Comparison of ENCODE assay signal across 11 cellular contexts in the genomic region with DNA sequence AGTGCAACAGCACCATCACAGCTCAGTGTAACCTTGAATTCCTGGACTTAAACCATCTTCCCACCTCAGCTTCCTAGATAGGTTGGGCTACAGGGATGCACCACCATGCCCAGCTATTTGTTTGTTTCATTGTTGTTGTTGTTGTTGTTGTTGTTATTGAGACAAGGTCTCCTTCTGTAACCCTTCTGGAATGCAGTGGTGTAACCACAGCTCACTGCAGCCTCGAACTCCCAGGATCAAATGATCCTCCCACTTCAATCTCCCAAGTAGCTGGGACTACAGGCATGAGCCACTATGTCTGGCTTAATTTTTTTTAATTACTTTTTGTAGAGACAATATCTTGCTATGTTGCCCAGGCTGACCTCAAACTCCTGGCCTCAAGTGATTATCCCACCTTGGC. TPM values are rescaled to one million over a fixed set of nuclear protein-coding genes. Genes with fewer than 3 reads are reported as not detected.
DNase-seq lines count a peak whose midpoint lies in the region; ATAC-seq and TF ChIP-seq lines count a peak whose summit lies in the region.
"Had no signal": no experiment of that assay in that cellular context is flagged by ENCODE, and none has a peak within 500 bp of the region (broad histone marks: within the 10 kb centered on the region; RNA-seq: fewer than 3 reads in every experiment).

No MANE protein-coding gene starts in this region.

- H3K36me3 Mint-ChIP-seq in activated naive CD4-positive, alpha-beta T cell treated with anti-CD3 and anti-CD28 coated beads, Interleukin-2, amount 10 ng/mL, durations not matched to agents 7 days and 5 days = peaks cover 7% of the 10 kb centered on the region
- peaks cover 20% of the 10 kb centered on the region for H3K36me3 Mint-ChIP-seq in activated CD4-positive, alpha-beta memory T cell treated with anti-CD3 and anti-CD28 coated beads, Interleukin-2, amount 10 ng/mL, durations not matched to agents 7 days and 5 days (ENCODE audit: low read depth)
- H3K36me3 Mint-ChIP-seq in memory B cell = peaks cover 2% of the 10 kb centered on the region

- POLR2A ChIA-PET in activated CD4-positive, alpha-beta memory T cell treated with anti-CD3 and anti-CD28 coated beads, Interleukin-2, amount 10 ng/mL, durations not matched to agents 7 days and 5 days (lab: Charles Lee) = interaction anchor here (0.9 to 13.1 kb wide), 18 partner anchors 10 to 720 kb away, joined by 3 to 200 read pairs (median 8); partner anchors contain the start of genes NAB2, PRIM1, SHMT2 and STAT2

- no peaks in the 10 kb centered on the region for H3K9me3 ChIP-seq in tibial artery

- H3K4me3 ChIP-seq in tibial artery = no peak overlapping the region

- peaks cover 32% of the 10 kb centered on the region for H3K4me1 Mint-ChIP-seq in activated naive CD4-positive, alpha-beta T cell treated with anti-CD3 and anti-CD28 coated beads, Interleukin-2, amount 10 ng/mL, durations not matched to agents 7 days and 5 days
- peaks cover 35% of the 10 kb centered on the region for H3K4me1 Mint-ChIP-seq in activated CD4-positive, alpha-beta memory T cell treated with anti-CD3 and anti-CD28 coated beads, Interleukin-2, amount 10 ng/mL, durations not matched to agents 7 days and 5 days
- peaks cover 4% of the 10 kb centered on the region for H3K4me1 Mint-ChIP-seq in memory B cell

- H3K4me3 Mint-ChIP-seq in activated naive CD4-positive, alpha-beta T cell treated with anti-CD3 and anti-CD28 coated beads, Interleukin-2, amount 10 ng/mL, durations not matched to agents 7 days and 5 days = peak overlapping the region; percentile 79
- H3K4me3 Mint-ChIP-seq in activated CD4-positive, alpha-beta memory T cell treated with anti-CD3 and anti-CD28 coated beads, Interleukin-2, amount 10 ng/mL, durations not matched to agents 7 days and 5 days = no peak overlapping the region
- peak overlapping the region; percentile 52 for H3K4me3 Mint-ChIP-seq in memory B cell

- peaks cover 0 to 12% (median 0%) of the 10 kb centered on the region in 3 donors for H3K36me3 ChIP-seq in tibial artery

- H3K27ac Mint-ChIP-seq in activated naive CD4-positive, alpha-beta T cell treated with anti-CD3 and anti-CD28 coated beads, Interleukin-2, amount 10 ng/mL, durations not matched to agents 7 days and 5 days = peak overlapping the region; percentile 97
- peak overlapping the region; percentile 97 for H3K27ac Mint-ChIP-seq in activated CD4-positive, alpha-beta memory T cell treated with anti-CD3 and anti-CD28 coated beads, Interleukin-2, amount 10 ng/mL, durations not matched to agents 7 days and 5 days
- no peak overlapping the region for H3K27ac Mint-ChIP-seq in memory B cell

- peaks cover 0 to 20% (median 8%) of the 10 kb centered on the region in 4 donors for H3K4me1 ChIP-seq in tibial artery

- intact Hi-C loops in tibial artery (cut with DNase I; ENCODE audit: low total_unique reads) = no loop called here

- H3K27ac ChIP-seq in tibial artery = peak overlapping the region; percentile 73 to 81

- no peaks in the 10 kb centered on the region for H3K9me3 Mint-ChIP-seq in activated naive CD4-positive, alpha-beta T cell treated with anti-CD3 and anti-CD28 coated beads, Interleukin-2, amount 10 ng/mL, durations not matched to agents 7 days and 5 days
- H3K9me3 Mint-ChIP-seq in activated CD4-positive, alpha-beta memory T cell treated with anti-CD3 and anti-CD28 coated beads, Interleukin-2, amount 10 ng/mL, durations not matched to agents 7 days and 5 days = no peaks in the 10 kb centered on the region
- H3K9me3 Mint-ChIP-seq in memory B cell = no peaks in the 10 kb centered on the region
- H3K9me3 Mint-ChIP-seq: activated B cell treated with CpG ODN at 0.5 μM for 24 hours had no signal

- DNase-seq in activated naive CD4-positive, alpha-beta T cell treated with anti-CD3 and anti-CD28 coated beads, Interleukin-2, amount 10 ng/mL, durations not matched to agents 7 days and 5 days = no peak
- no peak for DNase-seq in activated naive CD4-positive, alpha-beta T cell treated with Interleukin-2 at 50 U/mL for 16 hours
- no peak for DNase-seq in activated CD4-positive, alpha-beta memory T cell treated with anti-CD3 and anti-CD28 coated beads, Interleukin-2, amount 10 ng/mL, durations not matched to agents 7 days and 5 days
- no peak for DNase-seq in memory B cell (ENCODE audit: low spot score in 2 of 2)
- DNase-seq in tibial artery = no peak
- no peak for DNase-seq in HuH-7 (ENCODE audit: low spot score)
- DNase-seq in NCI-H1930 (lab: John Stamatoyannopoulos, UW) = no peak
- DNase-seq: activated B cell treated with CpG ODN at 0.5 μM for 24 hours, NCI-H1048 had no signal

- CTCF ChIA-PET in activated naive CD4-positive, alpha-beta T cell treated with anti-CD3 and anti-CD28 coated beads, Interleukin-2, amount 10 ng/mL, durations not matched to agents 7 days and 5 days (lab: Charles Lee) = interaction anchor here (0.7 to 3.3 kb wide), 6 partner anchors 9 to 161 kb away, joined by 3 to 29 read pairs (median 10); partner anchors contain the start of genes NAB2 and STAT6
- CTCF ChIA-PET in activated CD4-positive, alpha-beta memory T cell treated with anti-CD3 and anti-CD28 coated beads, Interleukin-2, amount 10 ng/mL, durations not matched to agents 7 days and 5 days (lab: Charles Lee) = interaction anchor here (0.9 to 6.1 kb wide), 13 partner anchors 8 to 163 kb away, joined by 3 to 70 read pairs (median 4); partner anchors contain the start of genes SHMT2 and STAT6

- TF ChIP-seq CTCF in tibial artery (IDR thresholded peaks at IDR 0.05) = no peak

- H3K27me3 ChIP-seq in tibial artery = no peaks in the 10 kb centered on the region

- ATAC-seq in memory B cell (ENCODE audit: low read depth) (no peak), GM19467 (IDR thresholded peaks at IDR 0.05; ENCODE audit: unreplicated experiment) (no peak)
- ATAC-seq: left lobe of liver had no signal

- no peaks in the 10 kb centered on the region for H3K27me3 Mint-ChIP-seq in activated naive CD4-positive, alpha-beta T cell treated with anti-CD3 and anti-CD28 coated beads, Interleukin-2, amount 10 ng/mL, durations not matched to agents 7 days and 5 days
- H3K27me3 Mint-ChIP-seq in activated CD4-positive, alpha-beta memory T cell treated with anti-CD3 and anti-CD28 coated beads, Interleukin-2, amount 10 ng/mL, durations not matched to agents 7 days and 5 days = no peaks in the 10 kb centered on the region
- H3K27me3 Mint-ChIP-seq in memory B cell = no peaks in the 10 kb centered on the region
- H3K27me3 Mint-ChIP-seq: activated B cell treated with CpG ODN at 0.5 μM for 24 hours had no signal

RNA-seq across cellular contexts. Expression of gene NEMP1, which starts 1.2 kb away (rescaled TPM):
- 10 to 100 TPM; 51.7 to 59.2 TPM for total RNA-seq in activated CD4-positive, alpha-beta memory T cell treated with anti-CD3 and anti-CD28 coated beads, Interleukin-2, amount 10 ng/mL, durations not matched to agents 7 days and 5 days

RNA-seq across cellular contexts. Expression of gene NAB2, which starts 9.1 kb away (rescaled TPM):
- 1 to 10 TPM; 8.7 to 9.6 TPM for total RNA-seq in activated CD4-positive, alpha-beta memory T cell treated with anti-CD3 and anti-CD28 coated beads, Interleukin-2, amount 10 ng/mL, durations not matched to agents 7 days and 5 days

RNA-seq across cellular contexts. Expression of gene MYO1A, which starts 29.9 kb away (rescaled TPM):
- total RNA-seq in activated CD4-positive, alpha-beta memory T cell treated with anti-CD3 and anti-CD28 coated beads, Interleukin-2, amount 10 ng/mL, durations not matched to agents 7 days and 5 days = under 1 TPM; 0.28 to 0.65 TPM

RNA-seq across cellular contexts. Expression of gene STAT6, which starts 31.3 kb away (rescaled TPM):
- total RNA-seq in activated CD4-positive, alpha-beta memory T cell treated with anti-CD3 and anti-CD28 coated beads, Interleukin-2, amount 10 ng/mL, durations not matched to agents 7 days and 5 days = 100 to 1,000 TPM; 127 to 128 TPM

RNA-seq across cellular contexts. Expression of gene LRP1, which starts 48.5 kb away (rescaled TPM):
- under 1 TPM; 0.60 to 0.86 TPM for total RNA-seq in activated CD4-positive, alpha-beta memory T cell treated with anti-CD3 and anti-CD28 coated beads, Interleukin-2, amount 10 ng/mL, durations not matched to agents 7 days and 5 days
